Comparison of ENCODE assay signal across 8 cellular contexts in genomic region chr20:41339957-41340326, GRCh38. TPM values are rescaled to one million over a fixed set of nuclear protein-coding genes. Genes with fewer than 3 reads are reported as not detected.
A peak's percentile ranks its signal among the peaks of the same experiment; 100 is the strongest.
DNase-seq lines count a peak whose midpoint lies in the region; ATAC-seq and TF ChIP-seq lines count a peak whose summit lies in the region.

No MANE protein-coding gene starts in this region.

- H3K27me3 ChIP-seq in MM.1S (replicated peaks; ENCODE audit: insufficient read depth, low read length) (no peaks in the 10 kb centered on the region), neuronal stem cell (ENCODE audit: control insufficient read depth in 3 of 3, insufficient read depth in 3 of 3, low read depth in 1 of 3, low read length in 3 of 3) (peaks cover 0 to 6% (median 2%) of the 10 kb centered on the region in 3 experiments)

- peaks cover 20 to 51% (median 34%) of the 10 kb centered on the region in 3 donors for H3K27me3 Mint-ChIP-seq in CD14-positive monocyte (ENCODE audit: low read depth in 3 of 3)

- no peak overlapping the region for H2AK5ac ChIP-seq in neuronal stem cell (ENCODE audit: low read depth, low read length)

- no peak overlapping the region for H3K23ac ChIP-seq in neuronal stem cell (ENCODE audit: low read depth, low read length, poor library complexity)

- no peaks in the 10 kb centered on the region for H3F3A ChIP-seq in MM.1S (ENCODE audit: insufficient read depth, low read length)

- H3K79me1 ChIP-seq in neuronal stem cell (ENCODE audit: low read depth, low read length) = no peaks in the 10 kb centered on the region

- no peaks in the 10 kb centered on the region for H3K9me3 Mint-ChIP-seq in CD14-positive monocyte

- no peaks in the 10 kb centered on the region for H3K36me3 ChIP-seq in MM.1S (replicated peaks; ENCODE audit: insufficient read depth, low read length)
- no peaks in the 10 kb centered on the region for H3K36me3 ChIP-seq in neuronal stem cell (replicated peaks in 1 of 2; ENCODE audit: control insufficient read depth in 2 of 2, insufficient read depth in 2 of 2, low read length in 2 of 2)

- WGBS in neuronal stem cell (ENCODE audit: extremely low coverage in 2 of 2, insufficient read length in 2 of 2, insufficient replicate concordance in 1 of 2), 2 donors = no CpG with 5 or more reads among the region's 25 CpGs

- H4K20me1 ChIP-seq in MM.1S (ENCODE audit: insufficient read depth, low read length) = no peaks in the 10 kb centered on the region

- DNase-seq in CD14-positive monocyte (ENCODE audit: low spot score) (peak; percentile 67), MM.1S (peak; percentile 81), SK-MEL-5 (ENCODE audit: low read depth, low spot score) (peak; percentile 79), germinal center (ENCODE audit: low spot score) (peak; percentile 85), neuronal stem cell (ENCODE audit: low spot score) (peak; percentile 79), stromal cell of bone marrow (ENCODE audit: low read depth) (peak; percentile 34)
- DNase-seq in activated naive CD4-positive, alpha-beta T cell treated with Interleukin-2 at 50 U/mL for 16 hours = peak; percentile 86

- H3K9me3 ChIP-seq in MM.1S (replicated peaks; ENCODE audit: insufficient read depth, low read length) (no peaks in the 10 kb centered on the region), neuronal stem cell (replicated peaks in 1 of 2; ENCODE audit: control insufficient read depth in 2 of 2, insufficient read depth in 1 of 2, low read depth in 1 of 2, low read length in 2 of 2) (peaks cover 0 to 2% of the 10 kb centered on the region in 2 donors)

- H2BK5ac ChIP-seq in neuronal stem cell (ENCODE audit: low read length) = no peak overlapping the region

- no peaks in the 10 kb centered on the region for H3K9me2 ChIP-seq in MM.1S (replicated peaks; ENCODE audit: insufficient read depth, low read length)

- no peak overlapping the region for H3K9ac ChIP-seq in MM.1S (ENCODE audit: low read length)
- no peak overlapping the region for H3K9ac ChIP-seq in neuronal stem cell (ENCODE audit: low read depth, low read length, poor library complexity)

- in situ Hi-C loops in SK-MEL-5 (cut with HindIII; ENCODE audit: low pct_unique_long_range_greater_than_20kb, low sequenced_read_pairs) = no loop called here

- no peak overlapping the region for H3K14ac ChIP-seq in neuronal stem cell (ENCODE audit: low read length)

- H3K27ac ChIP-seq in MM.1S (ENCODE audit: low read length) = no peak overlapping the region
- no peak overlapping the region for H3K27ac ChIP-seq in neuronal stem cell (replicated peaks; ENCODE audit: low read length)

- H3K4ac ChIP-seq in neuronal stem cell (ENCODE audit: low read length) = no peak overlapping the region

- H2BK12ac ChIP-seq in neuronal stem cell (ENCODE audit: low read length) = no peak overlapping the region

- no peak overlapping the region for H3K27ac Mint-ChIP-seq in CD14-positive monocyte

- peak; percentile 70 for ATAC-seq in GM21423 (IDR thresholded peaks at IDR 0.05; ENCODE audit: unreplicated experiment)

- H3K36me3 Mint-ChIP-seq in CD14-positive monocyte = peaks cover 0 to 2% of the 10 kb centered on the region in 2 donors

- H2AFZ ChIP-seq in MM.1S (ENCODE audit: low read length) (peak overlapping the region; percentile 50), neuronal stem cell (ENCODE audit: low read length) (peak overlapping the region; percentile 80)

- H3K4me3 ChIP-seq in MM.1S (ENCODE audit: low read length) (peak overlapping the region; percentile 32), neuronal stem cell (ENCODE audit: low read length in 2 of 2) (no peak overlapping the region)

- H3K4me1 ChIP-seq in MM.1S (ENCODE audit: low read length) = peaks cover 24% of the 10 kb centered on the region
- H3K4me1 ChIP-seq in neuronal stem cell (ENCODE audit: control insufficient read depth in 2 of 2, insufficient read depth in 1 of 2, low read depth in 1 of 2, low read length in 2 of 2) = peaks cover 0 to 3% of the 10 kb centered on the region in 2 donors

- no peak overlapping the region for H4K8ac ChIP-seq in neuronal stem cell (ENCODE audit: low read depth, low read length)

- no peaks in the 10 kb centered on the region for H3K79me2 ChIP-seq in MM.1S (ENCODE audit: low read length)

- peaks cover 12% of the 10 kb centered on the region for H3K4me1 Mint-ChIP-seq in CD14-positive monocyte

- TF ChIP-seq CTCF in CD14-positive monocyte (IDR thresholded peaks at IDR 0.05) = peak; percentile 99
- peak; percentile 97 for TF ChIP-seq CTCF in MM.1S (IDR thresholded peaks at IDR 0.05; ENCODE audit: low read length)

- H4K91ac ChIP-seq in neuronal stem cell (ENCODE audit: low read depth, low read length, poor library complexity) = no peak overlapping the region

- intact Hi-C loops in CD14-positive monocyte (cut with micrococcal nuclease) = loop anchor here (1.0 to 10.0 kb wide), 2 partner anchors 167 to 375 kb away; no protein-coding TSS in a partner anchor

- H2BK15ac ChIP-seq in neuronal stem cell (ENCODE audit: low read length) = no peak overlapping the region

- H3K4me2 ChIP-seq in MM.1S (ENCODE audit: low read depth, low read length) = peak overlapping the region; percentile 64
- peak overlapping the region; percentile 81 for H3K4me2 ChIP-seq in neuronal stem cell (ENCODE audit: insufficient read depth, low read length, poor library complexity, severe bottlenecking)

- H3K4me3 Mint-ChIP-seq in CD14-positive monocyte = peak overlapping the region; percentile 69 to 70

- peak overlapping the region; percentile 73 for H3K18ac ChIP-seq in neuronal stem cell (ENCODE audit: low read length)

- no peak overlapping the region for H2BK120ac ChIP-seq in neuronal stem cell (ENCODE audit: low read depth, low read length)

RNA-seq across cellular contexts. Expression of gene LPIN3, which starts 0.7 kb away (rescaled TPM):
- polyA plus RNA-seq in CD14-positive monocyte = not detected
- 6.2 and 8.9 TPM in 2 replicates for total RNA-seq in SK-MEL-5 (2014; rRNA removed; shearing (Covaris generic))
- polyA plus RNA-seq in SK-MEL-5 (2015; cell fraction: cytosol; rRNA removed) = 8.9 and 13.6 TPM in 2 replicates
- polyA plus RNA-seq in SK-MEL-5 (2015; cell fraction: nucleus; rRNA removed) = 216 and 287 TPM in 2 replicates
- 3.8 TPM for polyA plus RNA-seq in neuronal stem cell (2013, experiment 1 of 2)
- polyA plus RNA-seq in neuronal stem cell (2013, experiment 2 of 2) = 3.5 TPM

RNA-seq across cellular contexts. Expression of gene ZHX3, which starts 22.4 kb away (rescaled TPM):
- 1 to 10 TPM in 1 of 2 donors, under 1 TPM in 1; 0.58 to 1.1 TPM for polyA plus RNA-seq in CD14-positive monocyte
- 7.3 and 10.6 TPM in 2 replicates for total RNA-seq in SK-MEL-5 (2014; rRNA removed; shearing (Covaris generic))
- polyA plus RNA-seq in SK-MEL-5 (2015; cell fraction: cytosol; rRNA removed) = 9.2 and 11.6 TPM in 2 replicates
- 8.5 and 21.7 TPM in 2 replicates for polyA plus RNA-seq in SK-MEL-5 (2015; cell fraction: nucleus; rRNA removed)
- 4.7 TPM for polyA plus RNA-seq in neuronal stem cell (2013, experiment 1 of 2)
- 4.6 TPM for polyA plus RNA-seq in neuronal stem cell (2013, experiment 2 of 2)

RNA-seq across cellular contexts. Expression of gene EMILIN3, which starts 26.7 kb away (rescaled TPM):
- not detected for polyA plus RNA-seq in CD14-positive monocyte
- total RNA-seq in SK-MEL-5 (2014; rRNA removed; shearing (Covaris generic)) = 0.16 and 0.24 TPM in 2 replicates
- polyA plus RNA-seq in SK-MEL-5 (2015; cell fraction: cytosol; rRNA removed) = 0.09 and 0.10 TPM in 2 replicates
- not detected in 2 replicates for polyA plus RNA-seq in SK-MEL-5 (2015; cell fraction: nucleus; rRNA removed)
- polyA plus RNA-seq in neuronal stem cell (2013, experiment 1 of 2) = 5.3 TPM
- 5.2 TPM for polyA plus RNA-seq in neuronal stem cell (2013, experiment 2 of 2)

Comparison
In these comparisons a context has a peak if more than half of its experiments do, and no peak if none do; other contexts are left out.
1. DNase-seq: peak in every context shown above with its lines; median percentile 86 in activated naive CD4-positive, alpha-beta T cell treated with Interleukin-2 at 50 U/mL for 16 hours; 85 in germinal center; 81 in MM.1S; 79 in SK-MEL-5; 79 in neuronal stem cell; 67 in CD14-positive monocyte; 34 in stromal cell of bone marrow.